24 cellular contexts compared by ENCODE assay signal in genomic region chr7:93156884-93157283, GRCh38. TPM values are rescaled to one million over a fixed set of nuclear protein-coding genes. Genes with fewer than 3 reads are reported as not detected.
DNase-seq lines count a peak whose midpoint lies in the region; ATAC-seq and TF ChIP-seq lines count a peak whose summit lies in the region.
"Had no signal": no experiment of that assay in that cellular context is flagged by ENCODE, and none has a peak within 500 bp of the region (broad histone marks: within the 10 kb centered on the region; RNA-seq: fewer than 3 reads in every experiment).

No MANE protein-coding gene starts in this region.

- DNase-seq in A172 (ENCODE audit: low spot score) (peak; percentile 46), GM03348 (ENCODE audit: low spot score) (peak; percentile 21), NCI-H226 (peak; percentile 68), fibroblast of lung (ENCODE audit: low read depth in 2 of 2) (peak in 1 of 2 donors; percentile 50), amygdala (lab: John Stamatoyannopoulos, UW) (no peak), SK-N-SH (no peak)
- DNase-seq: 8988T; activated CD4-positive, alpha-beta T cell treated with anti-CD3 and anti-CD28 coated beads, Interleukin-2, amount 10 ng/mL, durations not matched to agents 7 days and 5 days; activated naive CD4-positive, alpha-beta T cell treated with anti-CD3 and anti-CD28 coated beads, Interleukin-2, amount 10 ng/mL, durations not matched to agents 7 days and 5 days; C1 segment of cervical spinal cord; Calu3; heart right ventricle; MV-4-11; NCI-H146; NCI-H524; small intestine; stimulated activated CD4-positive, alpha-beta T cell treated with anti-CD3 and anti-CD28 coated beads, Interleukin-1b, Interleukin-23, amount 100 ng/mL, for 48 hours; T-helper 17 cell; upper lobe of left lung had no signal

- TF ChIP-seq RAD21 in SK-N-SH (IDR thresholded peaks at IDR 0.05; ENCODE audit: low read length) = no peak

- no peak for ATAC-seq in GM18868 (IDR thresholded peaks at IDR 0.05; ENCODE audit: unreplicated experiment)
- no peak for ATAC-seq in HG03196 (IDR thresholded peaks at IDR 0.05; ENCODE audit: unreplicated experiment)
- ATAC-seq: GM23338, heart right ventricle, K562, T-helper 17 cell had no signal

- no peaks in the 10 kb centered on the region for H3F3A ChIP-seq in SK-N-SH (replicated peaks; ENCODE audit: insufficient read depth)

- H3K36me3 ChIP-seq in fibroblast of lung (ENCODE audit: control insufficient read depth, insufficient read depth, low read length) = no peaks in the 10 kb centered on the region
- no peaks in the 10 kb centered on the region for H3K36me3 ChIP-seq in SK-N-SH (replicated peaks in 1 of 2; ENCODE audit: control insufficient read depth in 1 of 2, insufficient read depth in 2 of 2, low read length in 1 of 2)
- H3K36me3 ChIP-seq: heart right ventricle, neutrophil, upper lobe of left lung had no signal

- WGBS in SK-N-SH (ENCODE audit: low lambda C conversion rate) = 10% methylated on average over 1 of the region's 1 CpG

- H3K27ac ChIP-seq in fibroblast of lung (ENCODE audit: insufficient read depth, low read length) = no peak overlapping the region
- no peak overlapping the region for H3K27ac ChIP-seq in SK-N-SH (ENCODE audit: low read depth in 2 of 2, low read length in 1 of 2)
- H3K27ac ChIP-seq: heart right ventricle, neutrophil, upper lobe of left lung had no signal

- no peak overlapping the region for H3K4me2 ChIP-seq in fibroblast of lung (ENCODE audit: extremely low read depth, insufficient read depth, low read length)
- no peak overlapping the region for H3K4me2 ChIP-seq in SK-N-SH
- H3K4me2 ChIP-seq: GM23338 had no signal

- H3K9ac ChIP-seq in fibroblast of lung (ENCODE audit: insufficient read depth, low read length) = no peak overlapping the region
- no peak overlapping the region for H3K9ac ChIP-seq in SK-N-SH

- H4K20me1 ChIP-seq in fibroblast of lung (ENCODE audit: control insufficient read depth, extremely low read depth, insufficient read depth, low read length) (no peaks in the 10 kb centered on the region), SK-N-SH (ENCODE audit: insufficient read depth) (no peaks in the 10 kb centered on the region)

- H3K27me3 ChIP-seq in fibroblast of lung (ENCODE audit: control insufficient read depth, insufficient read depth, low read length) (no peaks in the 10 kb centered on the region), SK-N-SH (ENCODE audit: insufficient read depth) (no peaks in the 10 kb centered on the region)
- H3K27me3 ChIP-seq: heart right ventricle, neutrophil, upper lobe of left lung had no signal

- H2AFZ ChIP-seq in fibroblast of lung (ENCODE audit: low read length) = peak overlapping the region; percentile 22
- H2AFZ ChIP-seq in SK-N-SH (ENCODE audit: low read depth) = no peak overlapping the region
- H2AFZ ChIP-seq: GM23338 had no signal

- TF ChIP-seq EP300 in SK-N-SH (IDR thresholded peaks at IDR 0.05; ENCODE audit: borderline replicate concordance in 1 of 2, low read depth in 1 of 2, low read length in 1 of 2) = no peak

- CTCF ChIA-PET in SK-N-SH (lab: Yijun Ruan, JAX) = interaction anchor here (1.4 kb wide), 1 partner anchor 36 kb away, joined by 3 read pairs; no protein-coding TSS in a partner anchor

- H3K9me2 ChIP-seq in SK-N-SH = no peaks in the 10 kb centered on the region

- H3K4me3 ChIP-seq in fibroblast of lung (replicated peaks in 1 of 4; ENCODE audit: control extremely low read depth in 1 of 4, insufficient read depth in 1 of 4, low read depth in 3 of 4, low read length in 4 of 4) = no peak overlapping the region
- H3K4me3 ChIP-seq in SK-N-SH (ENCODE audit: low read depth in 2 of 2, low read length in 1 of 2) = no peak overlapping the region
- H3K4me3 ChIP-seq: GM23338, heart right ventricle, K562, upper lobe of left lung had no signal

- H3K79me2 ChIP-seq in fibroblast of lung (ENCODE audit: control insufficient read depth, insufficient read depth, low read length) (no peaks in the 10 kb centered on the region), SK-N-SH (ENCODE audit: insufficient read depth) (no peaks in the 10 kb centered on the region)

- H3K9me3 ChIP-seq in fibroblast of lung (ENCODE audit: control insufficient read depth, insufficient read depth, low read depth, low read length) (no peaks in the 10 kb centered on the region), SK-N-SH (no peaks in the 10 kb centered on the region)
- H3K9me3 ChIP-seq: neutrophil, upper lobe of left lung had no signal

- H3K4me1 ChIP-seq in fibroblast of lung (ENCODE audit: control insufficient read depth, extremely low read depth, insufficient read depth, low read length) (no peaks in the 10 kb centered on the region), SK-N-SH (ENCODE audit: control insufficient read depth in 1 of 2, insufficient read depth in 2 of 2, low read depth in 1 of 2, low read length in 1 of 2) (no peaks in the 10 kb centered on the region; a peak in 1 of 4 replicates)
- H3K4me1 ChIP-seq: heart right ventricle, upper lobe of left lung had no signal

- no peak for TF ChIP-seq CTCF in fibroblast of lung (conservative IDR thresholded peaks at IDR 0.05 in 1 of 2, IDR thresholded peaks at IDR 0.05 in 1 of 2; ENCODE audit: low read depth in 1 of 2, low read length in 2 of 2)
- no peak for TF ChIP-seq CTCF in SK-N-SH (IDR thresholded peaks at IDR 0.05)

- POLR2A ChIA-PET in SK-N-SH (lab: Yijun Ruan, JAX) = no interaction called here

TF ChIP-seq in SK-N-SH, 30 proteins besides CTCF, POLR2A, EP300 and RAD21:
- TF ChIP-seq REST (IDR thresholded peaks at IDR 0.05; ENCODE audit: low read depth, low read length) = no peak
- TF ChIP-seq, protein P1, sequence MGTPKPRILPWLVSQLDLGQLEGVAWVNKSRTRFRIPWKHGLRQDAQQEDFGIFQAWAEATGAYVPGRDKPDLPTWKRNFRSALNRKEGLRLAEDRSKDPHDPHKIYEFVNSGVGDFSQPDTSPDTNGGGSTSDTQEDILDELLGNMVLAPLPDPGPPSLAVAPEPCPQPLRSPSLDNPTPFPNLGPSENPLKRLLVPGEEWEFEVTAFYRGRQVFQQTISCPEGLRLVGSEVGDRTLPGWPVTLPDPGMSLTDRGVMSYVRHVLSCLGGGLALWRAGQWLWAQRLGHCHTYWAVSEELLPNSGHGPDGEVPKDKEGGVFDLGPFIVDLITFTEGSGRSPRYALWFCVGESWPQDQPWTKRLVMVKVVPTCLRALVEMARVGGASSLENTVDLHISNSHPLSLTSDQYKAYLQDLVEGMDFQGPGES (IDR thresholded peaks at IDR 0.05; ENCODE audit: low read depth, low read length) = no peak
- no peak for TF ChIP-seq GATA2 (CRISPR knock-in tag; IDR thresholded peaks at IDR 0.05)
- TF ChIP-seq FOXM1 (IDR thresholded peaks at IDR 0.05; ENCODE audit: low read depth) = no peak
- no peak for TF ChIP-seq GABPA (IDR thresholded peaks at IDR 0.05; ENCODE audit: low read depth)
- TF ChIP-seq NFIC (IDR thresholded peaks at IDR 0.05; ENCODE audit: borderline replicate concordance) = no peak
- TF ChIP-seq MEF2A (IDR thresholded peaks at IDR 0.05; ENCODE audit: borderline replicate concordance, low read depth) = no peak
- no peak for TF ChIP-seq RXRA (IDR thresholded peaks at IDR 0.05; ENCODE audit: borderline replicate concordance, low read depth)

RNA-seq across cellular contexts. Expression of gene SAMD9L, which starts 8.7 kb away (rescaled TPM):
- total RNA-seq in A172 (2014; rRNA removed; shearing (Covaris generic)) = 28.4 and 37.7 TPM in 2 replicates
- 15.7 and 23.9 TPM in 2 replicates for total RNA-seq in fibroblast of lung
- polyA plus RNA-seq in fibroblast of lung (8.6 and 11.8 TPM in 2 replicates), SK-N-SH (2012; rRNA removed) (1.8 and 2.2 TPM in 2 replicates)
- 8.5 and 10.4 TPM in 2 replicates for polyA plus RNA-seq in fibroblast of lung (2012)
- polyA minus RNA-seq in fibroblast of lung (ENCODE audit: low replicate concordance) = 0.56 and 1.9 TPM in 2 replicates
- 2.3 and 2.6 TPM in 2 replicates for polyA plus RNA-seq in SK-N-SH (2012; cell fraction: cytosol; rRNA removed)
- 2.0 and 5.5 TPM in 2 replicates for polyA plus RNA-seq in SK-N-SH (2012; cell fraction: nucleus; rRNA removed)
- total RNA-seq: GM23338 had no signal
- polyA plus RNA-seq: GM23338 had no signal

RNA-seq across cellular contexts. Expression of gene SAMD9, which starts 39.1 kb away (rescaled TPM):
- 24.1 TPM in 2 replicates for total RNA-seq in A172 (2014; rRNA removed; shearing (Covaris generic))
- total RNA-seq in fibroblast of lung = 14.6 and 19.2 TPM in 2 replicates
- polyA plus RNA-seq in fibroblast of lung (10.1 and 10.8 TPM in 2 replicates), SK-N-SH (2012; rRNA removed) (0.95 and 1.3 TPM in 2 replicates)
- 7.3 TPM in 2 replicates for polyA plus RNA-seq in fibroblast of lung (2012)
- polyA minus RNA-seq in fibroblast of lung (ENCODE audit: low replicate concordance) = 0.07 and 0.71 TPM in 2 replicates
- 1.8 and 2.1 TPM in 2 replicates for polyA plus RNA-seq in SK-N-SH (2012; cell fraction: cytosol; rRNA removed)
- polyA plus RNA-seq in SK-N-SH (2012; cell fraction: nucleus; rRNA removed) = 0.46 and 1.1 TPM in 2 replicates
- polyA plus RNA-seq: GM23338 had no signal

Comparison
In these comparisons a context has a peak if more than half of its experiments do, and no peak if none do; other contexts are left out.
1. DNase-seq: peak in A172 (single experiment), GM03348 (single experiment) and NCI-H226 (single experiment); none in amygdala (0 of 56) and SK-N-SH (single experiment).